Comparison of ENCODE assay signal across 1 cellular context in the genomic region with DNA sequence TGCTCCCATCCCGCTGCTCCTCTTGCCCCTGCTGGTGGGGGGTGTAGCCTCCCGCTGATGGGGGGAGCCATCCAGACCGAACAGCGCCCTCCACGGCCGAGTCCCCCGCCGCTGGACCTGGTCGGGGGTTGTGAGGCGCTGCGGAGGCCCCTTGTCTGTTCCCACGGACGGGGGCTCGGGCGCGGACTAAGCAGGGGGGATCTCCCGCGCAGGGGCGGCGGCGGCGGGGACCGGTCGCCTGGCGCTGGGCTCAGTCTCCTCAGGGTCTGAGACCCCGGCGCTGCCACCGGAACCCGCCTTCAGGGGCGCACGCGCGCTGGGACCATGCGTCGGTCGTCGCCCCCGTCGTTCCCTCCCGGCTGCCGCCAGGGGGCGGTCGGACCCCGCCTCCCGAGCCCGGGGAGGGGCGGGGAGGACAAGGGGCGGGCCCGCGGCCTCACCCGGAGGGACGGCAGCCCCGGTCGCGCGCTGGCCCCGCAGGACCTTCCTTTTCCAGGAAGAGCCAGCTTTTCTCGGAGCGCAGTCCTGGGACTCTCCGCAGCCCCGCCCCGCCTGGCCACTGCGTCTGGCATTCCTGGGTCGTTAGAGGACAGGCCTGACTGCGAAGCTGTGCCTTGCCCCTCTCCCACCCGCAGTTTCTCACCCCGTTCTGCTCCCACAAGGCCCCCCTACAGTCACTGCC.
TF ChIP-seq lines count a peak whose summit lies in the region.

No MANE protein-coding gene starts in this region.

TF ChIP-seq in H1, 55 proteins besides CTCF, POLR2A, EP300 and RAD21:
- TF ChIP-seq BRCA1 (IDR thresholded peaks at IDR 0.05; ENCODE audit: low read depth, low read length), result no peak
- TF ChIP-seq BCL11A (IDR thresholded peaks at IDR 0.05; ENCODE audit: low read depth in 2 of 2, low read length in 2 of 2), result no peak
- 0 out of 2 replicates have a peak, but pooled peaks have one; percentile 38 for TF ChIP-seq SRF (IDR thresholded peaks at IDR 0.05; ENCODE audit: low read depth, low read length)
- peak; percentile 82 for TF ChIP-seq TAF7 (optimal IDR thresholded peaks at IDR 0.05; ENCODE audit: borderline replicate concordance, low read depth, low read length)
- no peak for TF ChIP-seq SIX5 (IDR thresholded peaks at IDR 0.05; ENCODE audit: low read depth, low read length)
- peak; percentile 79 for TF ChIP-seq KDM4A (IDR thresholded peaks at IDR 0.05; ENCODE audit: low read depth, low read length, severe bottlenecking)
- TF ChIP-seq JUN (IDR thresholded peaks at IDR 0.05; ENCODE audit: low read depth, low read length), result no peak
- no peak for TF ChIP-seq POU5F1 (IDR thresholded peaks at IDR 0.05; ENCODE audit: low read depth, low read length)
- peak; percentile 33 to 64; a peak in 1 of 4 replicates for TF ChIP-seq SIN3A (conservative IDR thresholded peaks at IDR 0.05 in 1 of 2, IDR thresholded peaks at IDR 0.05 in 1 of 2; ENCODE audit: low read depth in 1 of 2, low read length in 2 of 2)
- TF ChIP-seq ZNF274 (IDR thresholded peaks at IDR 0.05; ENCODE audit: borderline replicate concordance, extremely low read depth, low read length), result no peak
- TF ChIP-seq SUZ12 (IDR thresholded peaks at IDR 0.05; ENCODE audit: low read length), result no peak
- TF ChIP-seq, protein P1, sequence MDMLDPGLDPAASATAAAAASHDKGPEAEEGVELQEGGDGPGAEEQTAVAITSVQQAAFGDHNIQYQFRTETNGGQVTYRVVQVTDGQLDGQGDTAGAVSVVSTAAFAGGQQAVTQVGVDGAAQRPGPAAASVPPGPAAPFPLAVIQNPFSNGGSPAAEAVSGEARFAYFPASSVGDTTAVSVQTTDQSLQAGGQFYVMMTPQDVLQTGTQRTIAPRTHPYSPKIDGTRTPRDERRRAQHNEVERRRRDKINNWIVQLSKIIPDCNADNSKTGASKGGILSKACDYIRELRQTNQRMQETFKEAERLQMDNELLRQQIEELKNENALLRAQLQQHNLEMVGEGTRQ (IDR thresholded peaks at IDR 0.05; ENCODE audit: low read length), result no peak; the same call in 1 of the 2 replicates
- no peak for TF ChIP-seq CBX8 (IDR thresholded peaks at IDR 0.05; ENCODE audit: borderline replicate concordance, low read depth, low read length)
- no peak for TF ChIP-seq FOSL1 (IDR thresholded peaks at IDR 0.05; ENCODE audit: insufficient read depth, low read depth, low read length)
- TF ChIP-seq TEAD4 (IDR thresholded peaks at IDR 0.05; ENCODE audit: low read depth, low read length), result peak; percentile 68
- no peak for TF ChIP-seq CBX5 (IDR thresholded peaks at IDR 0.05; ENCODE audit: low read depth, low read length)
- TF ChIP-seq, protein P2, sequence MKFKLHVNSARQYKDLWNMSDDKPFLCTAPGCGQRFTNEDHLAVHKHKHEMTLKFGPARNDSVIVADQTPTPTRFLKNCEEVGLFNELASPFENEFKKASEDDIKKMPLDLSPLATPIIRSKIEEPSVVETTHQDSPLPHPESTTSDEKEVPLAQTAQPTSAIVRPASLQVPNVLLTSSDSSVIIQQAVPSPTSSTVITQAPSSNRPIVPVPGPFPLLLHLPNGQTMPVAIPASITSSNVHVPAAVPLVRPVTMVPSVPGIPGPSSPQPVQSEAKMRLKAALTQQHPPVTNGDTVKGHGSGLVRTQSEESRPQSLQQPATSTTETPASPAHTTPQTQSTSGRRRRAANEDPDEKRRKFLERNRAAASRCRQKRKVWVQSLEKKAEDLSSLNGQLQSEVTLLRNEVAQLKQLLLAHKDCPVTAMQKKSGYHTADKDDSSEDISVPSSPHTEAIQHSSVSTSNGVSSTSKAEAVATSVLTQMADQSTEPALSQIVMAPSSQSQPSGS (IDR thresholded peaks at IDR 0.05; ENCODE audit: low read length), result 0 out of 2 replicates have a peak, but pooled peaks have one; percentile 61
- TF ChIP-seq GTF2F1 (IDR thresholded peaks at IDR 0.05; ENCODE audit: borderline replicate concordance, low read depth, low read length), result 0 out of 2 replicates have a peak, but pooled peaks have one; percentile 71
- no peak; the same call in 1 of the 2 replicates for TF ChIP-seq BACH1 (IDR thresholded peaks at IDR 0.05; ENCODE audit: low read length)
- TF ChIP-seq RFX5 (IDR thresholded peaks at IDR 0.05; ENCODE audit: borderline replicate concordance, low read depth, low read length), result no peak
- no peak; the same call in 1 of the 2 replicates for TF ChIP-seq TBP (IDR thresholded peaks at IDR 0.05; ENCODE audit: low read depth, low read length)
- no peak; the same call in 1 of the 2 replicates for TF ChIP-seq EGR1 (IDR thresholded peaks at IDR 0.05; ENCODE audit: borderline replicate concordance, low read depth, low read length)
- no peak for TF ChIP-seq ASH2L (IDR thresholded peaks at IDR 0.05; ENCODE audit: low read length)
- TF ChIP-seq, protein P3, sequence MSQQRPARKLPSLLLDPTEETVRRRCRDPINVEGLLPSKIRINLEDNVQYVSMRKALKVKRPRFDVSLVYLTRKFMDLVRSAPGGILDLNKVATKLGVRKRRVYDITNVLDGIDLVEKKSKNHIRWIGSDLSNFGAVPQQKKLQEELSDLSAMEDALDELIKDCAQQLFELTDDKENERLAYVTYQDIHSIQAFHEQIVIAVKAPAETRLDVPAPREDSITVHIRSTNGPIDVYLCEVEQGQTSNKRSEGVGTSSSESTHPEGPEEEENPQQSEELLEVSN (IDR thresholded peaks at IDR 0.05), result 0 out of 2 replicates have a peak, but pooled peaks have one; percentile 38
- no peak for TF ChIP-seq KDM5A (IDR thresholded peaks at IDR 0.05; ENCODE audit: low read length)
- peak in 1 of 2 experiments; percentile 34; a peak in 1 of 4 replicates for TF ChIP-seq HDAC2 (IDR thresholded peaks at IDR 0.05; ENCODE audit: borderline replicate concordance in 1 of 2, low read depth in 2 of 2, low read length in 2 of 2)
- TF ChIP-seq GABPA (IDR thresholded peaks at IDR 0.05; ENCODE audit: borderline replicate concordance, insufficient read depth, low read length), result peak; percentile 71; the same call in 1 of the 2 replicates
- TF ChIP-seq SP1 (IDR thresholded peaks at IDR 0.05; ENCODE audit: low read depth, low read length), result peak; percentile 53; the same call in 1 of the 2 replicates
- no peak for TF ChIP-seq CTBP2 (IDR thresholded peaks at IDR 0.05; ENCODE audit: borderline replicate concordance, insufficient read depth, insufficient read length, low read length)
- no peak for TF ChIP-seq NANOG (IDR thresholded peaks at IDR 0.05; ENCODE audit: insufficient read depth, low read depth, low read length, poor library complexity, severe bottlenecking)
- TF ChIP-seq RBBP5 (IDR thresholded peaks at IDR 0.05; ENCODE audit: borderline replicate concordance, low read depth, low read length), result no peak
- no peak for TF ChIP-seq SIRT6 (IDR thresholded peaks at IDR 0.05; ENCODE audit: low read length)
- no peak for TF ChIP-seq POLR2AphosphoS5 (IDR thresholded peaks at IDR 0.05; ENCODE audit: low read depth, low read length)
- TF ChIP-seq EZH2 (IDR thresholded peaks at IDR 0.05; ENCODE audit: low read depth, low read length, severe bottlenecking), result no peak
- 0 out of 2 replicates have a peak, but pooled peaks have one; percentile 42 for TF ChIP-seq YY1 (IDR thresholded peaks at IDR 0.05; ENCODE audit: low read depth, low read length)
- peak; percentile 48 for TF ChIP-seq PHF8 (conservative IDR thresholded peaks at IDR 0.05; ENCODE audit: low read depth, low read length)
- no peak for TF ChIP-seq SAP30 (IDR thresholded peaks at IDR 0.05; ENCODE audit: insufficient read depth, insufficient replicate concordance, low read length)
- TF ChIP-seq, protein P4, sequence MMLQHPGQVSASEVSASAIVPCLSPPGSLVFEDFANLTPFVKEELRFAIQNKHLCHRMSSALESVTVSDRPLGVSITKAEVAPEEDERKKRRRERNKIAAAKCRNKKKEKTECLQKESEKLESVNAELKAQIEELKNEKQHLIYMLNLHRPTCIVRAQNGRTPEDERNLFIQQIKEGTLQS (IDR thresholded peaks at IDR 0.05; ENCODE audit: insufficient read depth, low read depth, low read length), result no peak
- TF ChIP-seq CHD1 (IDR thresholded peaks at IDR 0.05; ENCODE audit: low read depth, low read length), result no peak
- TF ChIP-seq SP4 (IDR thresholded peaks at IDR 0.05; ENCODE audit: low read length), result 0 out of 2 replicates have a peak, but pooled peaks have one; percentile 67
- no peak for TF ChIP-seq CEBPB (IDR thresholded peaks at IDR 0.05; ENCODE audit: low read depth, low read length)
- TF ChIP-seq JUND (IDR thresholded peaks at IDR 0.05; ENCODE audit: low read length), result no peak
- TF ChIP-seq, protein P5, sequence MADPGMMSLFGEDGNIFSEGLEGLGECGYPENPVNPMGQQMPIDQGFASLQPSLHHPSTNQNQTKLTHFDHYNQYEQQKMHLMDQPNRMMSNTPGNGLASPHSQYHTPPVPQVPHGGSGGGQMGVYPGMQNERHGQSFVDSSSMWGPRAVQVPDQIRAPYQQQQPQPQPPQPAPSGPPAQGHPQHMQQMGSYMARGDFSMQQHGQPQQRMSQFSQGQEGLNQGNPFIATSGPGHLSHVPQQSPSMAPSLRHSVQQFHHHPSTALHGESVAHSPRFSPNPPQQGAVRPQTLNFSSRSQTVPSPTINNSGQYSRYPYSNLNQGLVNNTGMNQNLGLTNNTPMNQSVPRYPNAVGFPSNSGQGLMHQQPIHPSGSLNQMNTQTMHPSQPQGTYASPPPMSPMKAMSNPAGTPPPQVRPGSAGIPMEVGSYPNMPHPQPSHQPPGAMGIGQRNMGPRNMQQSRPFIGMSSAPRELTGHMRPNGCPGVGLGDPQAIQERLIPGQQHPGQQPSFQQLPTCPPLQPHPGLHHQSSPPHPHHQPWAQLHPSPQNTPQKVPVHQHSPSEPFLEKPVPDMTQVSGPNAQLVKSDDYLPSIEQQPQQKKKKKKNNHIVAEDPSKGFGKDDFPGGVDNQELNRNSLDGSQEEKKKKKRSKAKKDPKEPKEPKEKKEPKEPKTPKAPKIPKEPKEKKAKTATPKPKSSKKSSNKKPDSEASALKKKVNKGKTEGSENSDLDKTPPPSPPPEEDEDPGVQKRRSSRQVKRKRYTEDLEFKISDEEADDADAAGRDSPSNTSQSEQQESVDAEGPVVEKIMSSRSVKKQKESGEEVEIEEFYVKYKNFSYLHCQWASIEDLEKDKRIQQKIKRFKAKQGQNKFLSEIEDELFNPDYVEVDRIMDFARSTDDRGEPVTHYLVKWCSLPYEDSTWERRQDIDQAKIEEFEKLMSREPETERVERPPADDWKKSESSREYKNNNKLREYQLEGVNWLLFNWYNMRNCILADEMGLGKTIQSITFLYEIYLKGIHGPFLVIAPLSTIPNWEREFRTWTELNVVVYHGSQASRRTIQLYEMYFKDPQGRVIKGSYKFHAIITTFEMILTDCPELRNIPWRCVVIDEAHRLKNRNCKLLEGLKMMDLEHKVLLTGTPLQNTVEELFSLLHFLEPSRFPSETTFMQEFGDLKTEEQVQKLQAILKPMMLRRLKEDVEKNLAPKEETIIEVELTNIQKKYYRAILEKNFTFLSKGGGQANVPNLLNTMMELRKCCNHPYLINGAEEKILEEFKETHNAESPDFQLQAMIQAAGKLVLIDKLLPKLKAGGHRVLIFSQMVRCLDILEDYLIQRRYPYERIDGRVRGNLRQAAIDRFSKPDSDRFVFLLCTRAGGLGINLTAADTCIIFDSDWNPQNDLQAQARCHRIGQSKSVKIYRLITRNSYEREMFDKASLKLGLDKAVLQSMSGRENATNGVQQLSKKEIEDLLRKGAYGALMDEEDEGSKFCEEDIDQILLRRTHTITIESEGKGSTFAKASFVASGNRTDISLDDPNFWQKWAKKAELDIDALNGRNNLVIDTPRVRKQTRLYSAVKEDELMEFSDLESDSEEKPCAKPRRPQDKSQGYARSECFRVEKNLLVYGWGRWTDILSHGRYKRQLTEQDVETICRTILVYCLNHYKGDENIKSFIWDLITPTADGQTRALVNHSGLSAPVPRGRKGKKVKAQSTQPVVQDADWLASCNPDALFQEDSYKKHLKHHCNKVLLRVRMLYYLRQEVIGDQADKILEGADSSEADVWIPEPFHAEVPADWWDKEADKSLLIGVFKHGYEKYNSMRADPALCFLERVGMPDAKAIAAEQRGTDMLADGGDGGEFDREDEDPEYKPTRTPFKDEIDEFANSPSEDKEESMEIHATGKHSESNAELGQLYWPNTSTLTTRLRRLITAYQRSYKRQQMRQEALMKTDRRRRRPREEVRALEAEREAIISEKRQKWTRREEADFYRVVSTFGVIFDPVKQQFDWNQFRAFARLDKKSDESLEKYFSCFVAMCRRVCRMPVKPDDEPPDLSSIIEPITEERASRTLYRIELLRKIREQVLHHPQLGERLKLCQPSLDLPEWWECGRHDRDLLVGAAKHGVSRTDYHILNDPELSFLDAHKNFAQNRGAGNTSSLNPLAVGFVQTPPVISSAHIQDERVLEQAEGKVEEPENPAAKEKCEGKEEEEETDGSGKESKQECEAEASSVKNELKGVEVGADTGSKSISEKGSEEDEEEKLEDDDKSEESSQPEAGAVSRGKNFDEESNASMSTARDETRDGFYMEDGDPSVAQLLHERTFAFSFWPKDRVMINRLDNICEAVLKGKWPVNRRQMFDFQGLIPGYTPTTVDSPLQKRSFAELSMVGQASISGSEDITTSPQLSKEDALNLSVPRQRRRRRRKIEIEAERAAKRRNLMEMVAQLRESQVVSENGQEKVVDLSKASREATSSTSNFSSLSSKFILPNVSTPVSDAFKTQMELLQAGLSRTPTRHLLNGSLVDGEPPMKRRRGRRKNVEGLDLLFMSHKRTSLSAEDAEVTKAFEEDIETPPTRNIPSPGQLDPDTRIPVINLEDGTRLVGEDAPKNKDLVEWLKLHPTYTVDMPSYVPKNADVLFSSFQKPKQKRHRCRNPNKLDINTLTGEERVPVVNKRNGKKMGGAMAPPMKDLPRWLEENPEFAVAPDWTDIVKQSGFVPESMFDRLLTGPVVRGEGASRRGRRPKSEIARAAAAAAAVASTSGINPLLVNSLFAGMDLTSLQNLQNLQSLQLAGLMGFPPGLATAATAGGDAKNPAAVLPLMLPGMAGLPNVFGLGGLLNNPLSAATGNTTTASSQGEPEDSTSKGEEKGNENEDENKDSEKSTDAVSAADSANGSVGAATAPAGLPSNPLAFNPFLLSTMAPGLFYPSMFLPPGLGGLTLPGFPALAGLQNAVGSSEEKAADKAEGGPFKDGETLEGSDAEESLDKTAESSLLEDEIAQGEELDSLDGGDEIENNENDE (IDR thresholded peaks at IDR 0.05; ENCODE audit: insufficient replicate concordance, low read length), result no peak
- no peak for TF ChIP-seq MAFK (IDR thresholded peaks at IDR 0.05; ENCODE audit: low read depth, low read length)
- TF ChIP-seq RXRA (IDR thresholded peaks at IDR 0.05; ENCODE audit: insufficient read depth, low read depth, low read length), result no peak
- no peak for TF ChIP-seq CHD2 (IDR thresholded peaks at IDR 0.05; ENCODE audit: low read length)
- TF ChIP-seq HDAC6 (IDR thresholded peaks at IDR 0.05; ENCODE audit: low read depth, low read length), result no peak
- no peak for TF ChIP-seq TAF1 (IDR thresholded peaks at IDR 0.05; ENCODE audit: low read depth, low read length)
- TF ChIP-seq SP2 (IDR thresholded peaks at IDR 0.05; ENCODE audit: low read length), result no peak
- TF ChIP-seq CREB1 (IDR thresholded peaks at IDR 0.05), result peak; percentile 62; the same call in 1 of the 2 replicates
- peak; percentile 39 for TF ChIP-seq NRF1 (IDR thresholded peaks at IDR 0.05; ENCODE audit: low read depth, low read length)
- TF ChIP-seq TCF12 (IDR thresholded peaks at IDR 0.05; ENCODE audit: low read depth, low read length), result no peak
- peak; percentile 83 for TF ChIP-seq MAX (IDR thresholded peaks at IDR 0.05)
- no peak for TF ChIP-seq RNF2 (IDR thresholded peaks at IDR 0.05; ENCODE audit: borderline replicate concordance, low read depth, low read length, missing control alignments, poor library complexity, severe bottlenecking)
- no peak for TF ChIP-seq KDM1A (IDR thresholded peaks at IDR 0.05; ENCODE audit: borderline replicate concordance, low read length)
